1 cellular context compared by ENCODE assay signal in genomic region chr6:28896505-28897392, GRCh38.
A peak's percentile ranks its signal among the peaks of the same experiment; 100 is the strongest.
TF ChIP-seq lines count a peak whose summit lies in the region.

No MANE protein-coding gene starts in this region.

TF ChIP-seq in K562, 482 proteins besides CTCF, POLR2A, EP300 and RAD21 (continued from another document and continues in another):
- TF ChIP-seq ARID3B (CRISPR knock-in tag; IDR thresholded peaks at IDR 0.05; ENCODE audit: borderline replicate concordance) (peak; percentile 76; the same call in 1 of the 2 replicates), POLR2AphosphoS5 (IDR thresholded peaks at IDR 0.05; ENCODE audit: control insufficient read depth, insufficient read depth, low read depth, low read length) (peak; percentile 55; the same call in 1 of the 2 replicates), PURB (CRISPR knock-in tag; IDR thresholded peaks at IDR 0.05; ENCODE audit: low read depth) (no peak), TEAD4 (IDR thresholded peaks at IDR 0.05; ENCODE audit: low read length) (peak; percentile 18; the same call in 1 of the 2 replicates), TEAD4 (CRISPR knock-in tag; IDR thresholded peaks at IDR 0.05; ENCODE audit: borderline replicate concordance) (no peak), DACH1 (IDR thresholded peaks at IDR 0.05; ENCODE audit: partially characterized antibody) (no peak), EHMT2 (IDR thresholded peaks at IDR 0.05) (no peak), ZNF431 (CRISPR knock-in tag; IDR thresholded peaks at IDR 0.05) (no peak; the same call in 1 of the 2 replicates), ZNF512 (tag; IDR thresholded peaks at IDR 0.05) (no peak), ZNF518B (CRISPR knock-in tag; IDR thresholded peaks at IDR 0.05) (no peak), ZNF639 (CRISPR knock-in tag; conservative IDR thresholded peaks at IDR 0.05 in 1 of 2, IDR thresholded peaks at IDR 0.05 in 1 of 2) (no peak), BCL6 (CRISPR knock-in tag; IDR thresholded peaks at IDR 0.05) (peak; percentile 67; the same call in 1 of the 2 replicates), FUS (optimal IDR thresholded peaks at IDR 0.05; ENCODE audit: low read depth, low read length) (no peak), ZNF318 (IDR thresholded peaks at IDR 0.05; ENCODE audit: borderline replicate concordance in 1 of 2, low read depth in 1 of 2) (0 out of 4 replicates have a peak, but pooled peaks of 1 of the 2 experiments have one; percentile 20), PTBP1 (IDR thresholded peaks at IDR 0.05; ENCODE audit: low read depth, low read length) (no peak), TARDBP (IDR thresholded peaks at IDR 0.05) (no peak), THRB (CRISPR knock-in tag; conservative IDR thresholded peaks at IDR 0.05) (peak; percentile 83), KAT8 (IDR thresholded peaks at IDR 0.05; ENCODE audit: low read depth) (no peak), REST (CRISPR knock-in tag; IDR thresholded peaks at IDR 0.05; ENCODE audit: low read depth) (peak; percentile 81), ZC3H4 (CRISPR knock-in tag; IDR thresholded peaks at IDR 0.05; ENCODE audit: borderline replicate concordance) (peak; percentile 66), CC2D1A (IDR thresholded peaks at IDR 0.05) (no peak), MEF2D (tag; conservative IDR thresholded peaks at IDR 0.05; ENCODE audit: low read depth) (no peak), ZNF830 (CRISPR knock-in tag; IDR thresholded peaks at IDR 0.05) (peak; percentile 14; the same call in 1 of the 2 replicates), TAL1 (IDR thresholded peaks at IDR 0.05) (no peak), CREB3L1 (IDR thresholded peaks at IDR 0.05; ENCODE audit: borderline replicate concordance, low read depth) (no peak), E4F1 (CRISPR knock-in tag; IDR thresholded peaks at IDR 0.05; ENCODE audit: borderline replicate concordance) (no peak)
